15 cellular contexts compared by ENCODE assay signal in genomic region chr1:161719325-161719611, GRCh38. TPM values are rescaled to one million over a fixed set of nuclear protein-coding genes. Genes with fewer than 3 reads are reported as not detected.
DNase-seq lines count a peak whose midpoint lies in the region; ATAC-seq lines count a peak whose summit lies in the region.
"Had no signal": no experiment of that assay in that cellular context is flagged by ENCODE, and none has a peak within 500 bp of the region (broad histone marks: within the 10 kb centered on the region; RNA-seq: fewer than 3 reads in every experiment).

No MANE protein-coding gene starts in this region.

- H3K4me3 Mint-ChIP-seq in activated naive CD4-positive, alpha-beta T cell treated with anti-CD3 and anti-CD28 coated beads for 36 hours: no peak overlapping the region

- peaks cover 16% of the 10 kb centered on the region for H3K4me1 Mint-ChIP-seq in activated naive CD4-positive, alpha-beta T cell treated with anti-CD3 and anti-CD28 coated beads for 36 hours (ENCODE audit: low read depth)

- CTCF ChIA-PET in activated naive CD4-positive, alpha-beta T cell treated with anti-CD3 and anti-CD28 coated beads for 36 hours (lab: Charles Lee): no interaction called here

- H3K27me3 Mint-ChIP-seq in activated naive CD4-positive, alpha-beta T cell treated with anti-CD3 and anti-CD28 coated beads for 36 hours (ENCODE audit: low read depth): peaks cover 7% of the 10 kb centered on the region

- peak; percentile 60 to 89 for ATAC-seq in activated naive CD4-positive, alpha-beta T cell treated with anti-CD3 and anti-CD28 coated beads, Interleukin-2, amount 50 U/mL, for 72 hours
- ATAC-seq in GM21619 (IDR thresholded peaks at IDR 0.05; ENCODE audit: unreplicated experiment) (peak; percentile 35), HG03342 (IDR thresholded peaks at IDR 0.05; ENCODE audit: unreplicated experiment) (peak; percentile 41), GM18520 (IDR thresholded peaks at IDR 0.05; ENCODE audit: unreplicated experiment) (no peak), HG03469 (IDR thresholded peaks at IDR 0.05; ENCODE audit: unreplicated experiment) (no peak)
- ATAC-seq: foreskin keratinocyte had no signal

- H3K9me3 Mint-ChIP-seq in activated naive CD4-positive, alpha-beta T cell treated with anti-CD3 and anti-CD28 coated beads, Interleukin-2, amount 50 U/mL, for 72 hours: no peaks in the 10 kb centered on the region
- no peaks in the 10 kb centered on the region for H3K9me3 Mint-ChIP-seq in activated naive CD4-positive, alpha-beta T cell treated with anti-CD3 and anti-CD28 coated beads for 36 hours

- intact Hi-C loops in activated naive CD4-positive, alpha-beta T cell treated with anti-CD3 and anti-CD28 coated beads for 36 hours (cut with micrococcal nuclease): no loop called here

- no peak overlapping the region for H3K27ac Mint-ChIP-seq in activated naive CD4-positive, alpha-beta T cell treated with anti-CD3 and anti-CD28 coated beads, Interleukin-2, amount 50 U/mL, for 72 hours
- H3K27ac Mint-ChIP-seq in activated naive CD4-positive, alpha-beta T cell treated with anti-CD3 and anti-CD28 coated beads for 36 hours: no peak overlapping the region

- no peak for DNase-seq in activated naive CD4-positive, alpha-beta T cell treated with anti-CD3 and anti-CD28 coated beads, Interleukin-2, amount 50 U/mL, for 72 hours (ENCODE audit: low spot score in 2 of 2)
- no peak for DNase-seq in activated naive CD4-positive, alpha-beta T cell treated with anti-CD3 and anti-CD28 coated beads for 36 hours
- no peak for DNase-seq in amygdala (lab: John Stamatoyannopoulos, UW)
- DNase-seq in NCI-H524 (lab: John Stamatoyannopoulos, UW): no peak
- DNase-seq: activated CD8-positive, alpha-beta memory T cell treated with anti-CD3 and anti-CD28 coated beads, Interleukin-2, amount 50 U/mL, for 48 hours; foreskin keratinocyte; NCI-H1930; transverse colon; WERI-Rb-1 had no signal

- H3K36me3 Mint-ChIP-seq in activated naive CD4-positive, alpha-beta T cell treated with anti-CD3 and anti-CD28 coated beads, Interleukin-2, amount 50 U/mL, for 72 hours: no peaks in the 10 kb centered on the region
- no peaks in the 10 kb centered on the region for H3K36me3 Mint-ChIP-seq in activated naive CD4-positive, alpha-beta T cell treated with anti-CD3 and anti-CD28 coated beads for 36 hours (ENCODE audit: low read depth)

RNA-seq across cellular contexts. Expression of gene FCRLB, which starts 2.1 kb away (rescaled TPM):
- total RNA-seq in activated naive CD4-positive, alpha-beta T cell treated with anti-CD3 and anti-CD28 coated beads, Interleukin-2, amount 50 U/mL, for 72 hours: not detected
- total RNA-seq in activated naive CD4-positive, alpha-beta T cell treated with anti-CD3 and anti-CD28 coated beads for 36 hours: under 1 TPM; 0.10 TPM
- total RNA-seq: ascending aorta had no signal

RNA-seq across cellular contexts. Expression of gene FCRLA, which starts 12.2 kb away (rescaled TPM):
- total RNA-seq in activated naive CD4-positive, alpha-beta T cell treated with anti-CD3 and anti-CD28 coated beads, Interleukin-2, amount 50 U/mL, for 72 hours: not detected
- total RNA-seq in activated naive CD4-positive, alpha-beta T cell treated with anti-CD3 and anti-CD28 coated beads for 36 hours: not detected
- total RNA-seq: ascending aorta, mesenteric fat pad had no signal

RNA-seq across cellular contexts. Expression of gene DUSP12, which starts 30.3 kb away (rescaled TPM):
- total RNA-seq in activated naive CD4-positive, alpha-beta T cell treated with anti-CD3 and anti-CD28 coated beads, Interleukin-2, amount 50 U/mL, for 72 hours: 10 to 100 TPM in 1 of 2 donors, 1 to 10 TPM in 1; 7.5 to 23.8 TPM
- total RNA-seq in activated naive CD4-positive, alpha-beta T cell treated with anti-CD3 and anti-CD28 coated beads for 36 hours: 10 to 100 TPM; 28.2 to 28.4 TPM

RNA-seq across cellular contexts. Expression of gene ATF6, which starts 46.9 kb away (rescaled TPM):
- 10 to 100 TPM; 21.3 to 24.9 TPM for total RNA-seq in activated naive CD4-positive, alpha-beta T cell treated with anti-CD3 and anti-CD28 coated beads, Interleukin-2, amount 50 U/mL, for 72 hours
- total RNA-seq in activated naive CD4-positive, alpha-beta T cell treated with anti-CD3 and anti-CD28 coated beads for 36 hours: 10 to 100 TPM; 23.5 to 24.6 TPM

RNA-seq across cellular contexts. Expression of gene FCGR2B, which starts 56.3 kb away (rescaled TPM):
- under 1 TPM in 1 of 2 donors, not detected in 1; 0.21 TPM for total RNA-seq in activated naive CD4-positive, alpha-beta T cell treated with anti-CD3 and anti-CD28 coated beads, Interleukin-2, amount 50 U/mL, for 72 hours
- total RNA-seq in activated naive CD4-positive, alpha-beta T cell treated with anti-CD3 and anti-CD28 coated beads for 36 hours: not detected
- total RNA-seq: foreskin keratinocyte had no signal

Comparison
In these comparisons a context has a peak if more than half of its experiments do, and no peak if none do; other contexts are left out.
1. ATAC-seq: peak in activated naive CD4-positive, alpha-beta T cell treated with anti-CD3 and anti-CD28 coated beads, Interleukin-2, amount 50 U/mL, for 72 hours (2 of 2), GM21619 (single experiment) and HG03342 (single experiment); none in GM18520 (single experiment) and HG03469 (single experiment).